Comparison of ENCODE assay signal across 8 cellular contexts in genomic region chr14:28754209-28754985, GRCh38. TPM values are rescaled to one million over a fixed set of nuclear protein-coding genes. Genes with fewer than 3 reads are reported as not detected.
DNase-seq lines count a peak whose midpoint lies in the region; ATAC-seq, FAIRE-seq and TF ChIP-seq lines count a peak whose summit lies in the region.

No MANE protein-coding gene starts in this region.

- ATAC-seq in GM18517 (IDR thresholded peaks at IDR 0.05; ENCODE audit: unreplicated experiment) = no peak

- POLR2A ChIA-PET in AG04450 (lab: Yijun Ruan, JAX) = no interaction called here

- CTCF ChIA-PET in AG04450 (lab: Charles Lee) = interaction anchor here (0.6 to 7.7 kb wide), 31 partner anchors 9 to 1797 kb away, joined by 3 to 101 read pairs (median 3); no protein-coding TSS in a partner anchor

- no peaks in the 10 kb centered on the region for H3K4me1 ChIP-seq in ascending aorta

- H3K27me3 ChIP-seq in AG04450 (ENCODE audit: control insufficient read depth, insufficient read depth, low read length) (peaks cover 40% of the 10 kb centered on the region), ascending aorta (peaks cover 16% of the 10 kb centered on the region)

- intact Hi-C loops in ascending aorta (cut with DNase I) = no loop called here

- TF ChIP-seq POLR2A in GM12891 (IDR thresholded peaks at IDR 0.05; ENCODE audit: low read depth, low read length) = no peak

- H3K4me3 ChIP-seq in AG04450 (ENCODE audit: low read depth, low read length) = no peak overlapping the region
- H3K4me3 ChIP-seq in ascending aorta = no peak overlapping the region

- FAIRE-seq in GM12891 (lab: Jason Lieb, UNC) = peak; percentile 9

- DNase-seq in AG04450 (ENCODE audit: low read depth, low spot score) (no peak), GM12891 (ENCODE audit: insufficient read length, low spot score) (no peak), NCI-H1417 (lab: John Stamatoyannopoulos, UW) (peak; percentile 80 to 96 (median 84)), ascending aorta (ENCODE audit: low spot score in 2 of 2) (no peak), left kidney (ENCODE audit: low read depth, low spot score) (peak; percentile 77), HK-2 (ENCODE audit: unreplicated experiment) (no peak)
- no peak for DNase-seq in activated CD8-positive, alpha-beta memory T cell treated with anti-CD3 and anti-CD28 coated beads for 24 hours

- peak; percentile 84 for TF ChIP-seq CTCF in AG04450 (IDR thresholded peaks at IDR 0.05; ENCODE audit: low read depth, low read length)
- TF ChIP-seq CTCF in ascending aorta (IDR thresholded peaks at IDR 0.05) = peak in 2 of 3 experiments; percentile 45 to 70

- H3K36me3 ChIP-seq in ascending aorta = no peaks in the 10 kb centered on the region

- H3K9me3 ChIP-seq in AG04450 (ENCODE audit: control insufficient read depth, insufficient read depth, low read length) (no peaks in the 10 kb centered on the region), ascending aorta (no peaks in the 10 kb centered on the region)

- H3K27ac ChIP-seq in AG04450 (ENCODE audit: low read depth, low read length) = no peak overlapping the region
- no peak overlapping the region for H3K27ac ChIP-seq in ascending aorta

TF ChIP-seq in GM12891, 5 proteins besides CTCF, POLR2A, EP300 and RAD21:
- TF ChIP-seq POU2F2 (IDR thresholded peaks at IDR 0.05; ENCODE audit: low read depth, low read length) (no peak), TAF1 (IDR thresholded peaks at IDR 0.05; ENCODE audit: low read depth, low read length) (no peak), PAX5 (IDR thresholded peaks at IDR 0.05; ENCODE audit: insufficient read depth, low read length, severe bottlenecking) (no peak), POLR2AphosphoS5 (IDR thresholded peaks at IDR 0.05; ENCODE audit: low read depth, low read length) (no peak), SPI1 (IDR thresholded peaks at IDR 0.05; ENCODE audit: low read depth, low read length) (no peak)

RNA-seq across cellular contexts. Expression of gene FOXG1, which starts 12.2 kb away (rescaled TPM):
- polyA plus RNA-seq in AG04450 (2011; rRNA removed) = not detected in 2 replicates
- not detected in 2 replicates for polyA minus RNA-seq in AG04450 (2011; rRNA and poly(A)+ RNA removed)
- 4.3 TPM for polyA plus RNA-seq in GM12891 (2012; ENCODE audit: low read depth, missing spikeins)
- not detected for total RNA-seq in ascending aorta

Comparison
In these comparisons a context has a peak if more than half of its experiments do, and no peak if none do; other contexts are left out.
1. DNase-seq: peak in NCI-H1417 (3 of 3) and left kidney (single experiment); none in AG04450 (single experiment), GM12891 (single experiment), ascending aorta (0 of 2), activated CD8-positive, alpha-beta memory T cell treated with anti-CD3 and anti-CD28 coated beads for 24 hours (single experiment) and HK-2 (single experiment).